In the genomic region with DNA sequence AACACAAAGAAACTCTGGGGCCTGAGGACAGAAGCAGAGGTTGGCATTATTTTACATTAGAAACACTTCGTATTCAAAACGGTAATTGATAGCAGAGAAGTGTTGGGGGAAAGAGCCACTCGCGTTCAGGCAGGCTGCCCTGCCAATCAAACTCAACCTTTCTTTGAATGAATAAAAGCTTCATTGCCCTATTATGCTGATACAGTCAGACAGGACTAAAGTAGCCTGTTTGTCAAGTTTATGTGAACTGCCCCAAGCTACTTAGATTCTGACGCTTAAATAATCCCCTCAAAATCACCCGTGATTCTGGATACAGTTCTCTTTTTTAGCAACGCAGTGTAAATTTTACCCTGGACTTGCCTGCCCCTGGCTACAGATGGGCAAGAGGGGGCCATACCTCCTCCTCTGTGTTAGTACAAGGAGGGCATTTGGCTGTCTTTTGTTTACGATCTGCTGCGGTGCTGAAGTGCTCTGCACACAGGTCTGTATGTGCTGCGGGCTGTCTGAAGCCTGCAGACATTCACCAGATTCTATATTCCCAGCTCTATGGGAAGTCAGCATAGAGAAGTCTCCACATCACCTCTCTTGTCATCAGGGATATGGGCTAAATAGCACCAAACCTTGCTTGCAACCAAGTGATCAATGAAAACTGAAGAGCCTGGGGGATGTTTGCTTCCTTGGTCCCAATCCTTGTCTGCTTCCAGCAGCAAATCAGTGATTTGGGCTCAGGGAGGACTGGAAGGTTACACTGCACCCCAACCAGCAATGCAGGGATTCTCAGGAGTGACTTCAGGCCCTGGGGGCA, we compare ENCODE assay signal across 1 cellular context.
TF ChIP-seq lines count a peak whose summit lies in the region.

No MANE protein-coding gene starts in this region.

TF ChIP-seq in GM12878, 131 proteins besides CTCF, POLR2A, EP300 and RAD21 (continued from another document):
- TF ChIP-seq, protein P1, sequence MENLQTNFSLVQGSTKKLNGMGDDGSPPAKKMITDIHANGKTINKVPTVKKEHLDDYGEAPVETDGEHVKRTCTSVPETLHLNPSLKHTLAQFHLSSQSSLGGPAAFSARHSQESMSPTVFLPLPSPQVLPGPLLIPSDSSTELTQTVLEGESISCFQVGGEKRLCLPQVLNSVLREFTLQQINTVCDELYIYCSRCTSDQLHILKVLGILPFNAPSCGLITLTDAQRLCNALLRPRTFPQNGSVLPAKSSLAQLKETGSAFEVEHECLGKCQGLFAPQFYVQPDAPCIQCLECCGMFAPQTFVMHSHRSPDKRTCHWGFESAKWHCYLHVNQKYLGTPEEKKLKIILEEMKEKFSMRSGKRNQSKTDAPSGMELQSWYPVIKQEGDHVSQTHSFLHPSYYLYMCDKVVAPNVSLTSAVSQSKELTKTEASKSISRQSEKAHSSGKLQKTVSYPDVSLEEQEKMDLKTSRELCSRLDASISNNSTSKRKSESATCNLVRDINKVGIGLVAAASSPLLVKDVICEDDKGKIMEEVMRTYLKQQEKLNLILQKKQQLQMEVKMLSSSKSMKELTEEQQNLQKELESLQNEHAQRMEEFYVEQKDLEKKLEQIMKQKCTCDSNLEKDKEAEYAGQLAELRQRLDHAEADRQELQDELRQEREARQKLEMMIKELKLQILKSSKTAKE (IDR thresholded peaks at IDR 0.05; ENCODE audit: low read depth, poor library complexity, severe bottlenecking) = no peak
- TF ChIP-seq, protein P2, sequence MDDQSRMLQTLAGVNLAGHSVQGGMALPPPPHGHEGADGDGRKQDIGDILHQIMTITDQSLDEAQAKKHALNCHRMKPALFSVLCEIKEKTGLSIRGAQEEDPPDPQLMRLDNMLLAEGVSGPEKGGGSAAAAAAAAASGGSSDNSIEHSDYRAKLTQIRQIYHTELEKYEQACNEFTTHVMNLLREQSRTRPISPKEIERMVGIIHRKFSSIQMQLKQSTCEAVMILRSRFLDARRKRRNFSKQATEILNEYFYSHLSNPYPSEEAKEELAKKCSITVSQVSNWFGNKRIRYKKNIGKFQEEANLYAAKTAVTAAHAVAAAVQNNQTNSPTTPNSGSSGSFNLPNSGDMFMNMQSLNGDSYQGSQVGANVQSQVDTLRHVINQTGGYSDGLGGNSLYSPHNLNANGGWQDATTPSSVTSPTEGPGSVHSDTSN (IDR thresholded peaks at IDR 0.05; ENCODE audit: insufficient replicate concordance, low read depth, low read length) = peak; percentile 86
TF ChIP-seq in GM12878: peak in this region for 7.
